ENCODE assay signal across 8 cellular contexts in genomic region chr2:44171018-44171417, GRCh38. TPM values are rescaled to one million over a fixed set of nuclear protein-coding genes. Genes with fewer than 3 reads are reported as not detected.
DNase-seq lines count a peak whose midpoint lies in the region; ATAC-seq lines count a peak whose summit lies in the region.

No MANE protein-coding gene starts in this region.

- H3K36me3 ChIP-seq in iPS-18a (ENCODE audit: control insufficient read depth, low read depth, low read length) = no peaks in the 10 kb centered on the region

- H3K27ac ChIP-seq in iPS-18a (ENCODE audit: low read length) = no peak overlapping the region
- H3K27ac ChIP-seq in substantia nigra (ENCODE audit: low read depth, low read length, poor library complexity, severe bottlenecking) = peak overlapping the region; percentile 94

- H3K9me3 ChIP-seq in iPS-18a (ENCODE audit: control insufficient read depth, low read depth, low read length) = no peaks in the 10 kb centered on the region

- peak overlapping the region; percentile 98 for H3K4me3 ChIP-seq in iPS-18a (ENCODE audit: low read length)

- no peaks in the 10 kb centered on the region for H3K27me3 Mint-ChIP-seq in activated T-cell treated with anti-CD3 and anti-CD28 coated beads, Interleukin-2, amount 50 U/mL, for 4 hours (ENCODE audit: low read depth)
- H3K27me3 Mint-ChIP-seq in activated T-helper 17 cell treated with anti-CD3 and anti-CD28 coated beads, Interleukin-2, amount 50 U/mL, for 72 hours = no peaks in the 10 kb centered on the region

- H3K36me3 Mint-ChIP-seq in activated T-cell treated with anti-CD3 and anti-CD28 coated beads, Interleukin-2, amount 50 U/mL, for 4 hours (ENCODE audit: insufficient read depth) = peaks cover 6% of the 10 kb centered on the region
- peaks cover 63% of the 10 kb centered on the region for H3K36me3 Mint-ChIP-seq in activated T-helper 17 cell treated with anti-CD3 and anti-CD28 coated beads, Interleukin-2, amount 50 U/mL, for 72 hours (ENCODE audit: low read depth)

- peaks cover 56% of the 10 kb centered on the region for H3K4me1 Mint-ChIP-seq in activated T-cell treated with anti-CD3 and anti-CD28 coated beads, Interleukin-2, amount 50 U/mL, for 4 hours (ENCODE audit: low read depth)
- H3K4me1 Mint-ChIP-seq in activated T-helper 17 cell treated with anti-CD3 and anti-CD28 coated beads, Interleukin-2, amount 50 U/mL, for 72 hours = peaks cover 30% of the 10 kb centered on the region

- peaks cover 20% of the 10 kb centered on the region for H3K4me1 ChIP-seq in iPS-18a (ENCODE audit: control insufficient read depth, low read depth, low read length)

- no peak for ATAC-seq in activated T-cell treated with anti-CD3 and anti-CD28 coated beads, Interleukin-2, amount 50 U/mL, for 4 hours
- ATAC-seq in activated T-helper 17 cell treated with anti-CD3 and anti-CD28 coated beads, Interleukin-2, amount 50 U/mL, for 72 hours (replicated peaks) = no peak
- ATAC-seq in GM19351 (IDR thresholded peaks at IDR 0.05; ENCODE audit: unreplicated experiment) = no peak

- DNase-seq in activated T-cell treated with anti-CD3 and anti-CD28 coated beads, Interleukin-2, amount 50 U/mL, for 4 hours = no peak
- no peak for DNase-seq in activated T-cell treated with anti-CD3 and anti-CD28 coated beads, Interleukin-2, amount 50 U/mL, for 48 hours
- DNase-seq in substantia nigra (lab: John Stamatoyannopoulos, UW) = no peak
- DNase-seq in GF-D8 (lab: John Stamatoyannopoulos, UW) = no peak
- no peak for DNase-seq in effector CD8-positive, alpha-beta T cell (lab: John Stamatoyannopoulos, UW)

- H3K4me3 Mint-ChIP-seq in activated T-cell treated with anti-CD3 and anti-CD28 coated beads, Interleukin-2, amount 50 U/mL, for 4 hours = peak overlapping the region; percentile 97
- peak overlapping the region; percentile 93 for H3K4me3 Mint-ChIP-seq in activated T-helper 17 cell treated with anti-CD3 and anti-CD28 coated beads, Interleukin-2, amount 50 U/mL, for 72 hours

- peak overlapping the region; percentile 85 for H3K9ac ChIP-seq in iPS-18a (ENCODE audit: low read length)

- H3K27me3 ChIP-seq in iPS-18a (ENCODE audit: control insufficient read depth, insufficient read depth, low read length) = no peaks in the 10 kb centered on the region

- H3K27ac Mint-ChIP-seq in activated T-helper 17 cell treated with anti-CD3 and anti-CD28 coated beads, Interleukin-2, amount 50 U/mL, for 72 hours = peak overlapping the region; percentile 92

- no peaks in the 10 kb centered on the region for H3K9me3 Mint-ChIP-seq in activated T-cell treated with anti-CD3 and anti-CD28 coated beads, Interleukin-2, amount 50 U/mL, for 4 hours
- H3K9me3 Mint-ChIP-seq in activated T-helper 17 cell treated with anti-CD3 and anti-CD28 coated beads, Interleukin-2, amount 50 U/mL, for 72 hours = no peaks in the 10 kb centered on the region

RNA-seq across cellular contexts. Expression of gene PPM1B, which starts 2.3 kb away (rescaled TPM):
- total RNA-seq in activated T-cell treated with anti-CD3 and anti-CD28 coated beads, Interleukin-2, amount 50 U/mL, for 4 hours = 10 to 100 TPM; 25.5 to 32.2 (median 32.1) TPM
- total RNA-seq in activated T-helper 17 cell treated with anti-CD3 and anti-CD28 coated beads, Interleukin-2, amount 50 U/mL, for 72 hours = 10 to 100 TPM; 36.3 to 38.9 TPM
